In genomic region chr6:129748901-129749748, GRCh38 we compare ENCODE assay signal across 9 cellular contexts. TPM values are rescaled to one million over a fixed set of nuclear protein-coding genes. Genes with fewer than 3 reads are reported as not detected.
A peak's percentile ranks its signal among the peaks of the same experiment; 100 is the strongest.
DNase-seq lines count a peak whose midpoint lies in the region; ATAC-seq and TF ChIP-seq lines count a peak whose summit lies in the region.
"Had no signal": no experiment of that assay in that cellular context is flagged by ENCODE, and none has a peak within 500 bp of the region (broad histone marks: within the 10 kb centered on the region; RNA-seq: fewer than 3 reads in every experiment).

No MANE protein-coding gene starts in this region.

- H3K4me1 Mint-ChIP-seq in activated T-cell treated with anti-CD3 and anti-CD28 coated beads, Interleukin-2, amount 50 U/mL, for 72 hours (ENCODE audit: low read depth) = peaks cover 60% of the 10 kb centered on the region

- WGBS in thymus = 80% methylated on average over 7 of the region's 7 CpGs

- no peaks in the 10 kb centered on the region for H3K9me3 ChIP-seq in SJSA1 (replicated peaks)
- no peaks in the 10 kb centered on the region for H3K9me3 ChIP-seq in thymus (ENCODE audit: control insufficient read depth)

- no peaks in the 10 kb centered on the region for H3K27me3 Mint-ChIP-seq in activated T-cell treated with anti-CD3 and anti-CD28 coated beads, Interleukin-2, amount 50 U/mL, for 72 hours (ENCODE audit: low read depth)

- no peaks in the 10 kb centered on the region for H3K27me3 ChIP-seq in SJSA1 (replicated peaks)
- no peaks in the 10 kb centered on the region for H3K27me3 ChIP-seq in thymus (ENCODE audit: control insufficient read depth, insufficient read depth)

- no peak for TF ChIP-seq CTCF in fibroblast of mammary gland (conservative IDR thresholded peaks at IDR 0.05; ENCODE audit: control insufficient read depth, insufficient read depth, low read depth, low read length)

- H3K27ac ChIP-seq in SJSA1 (peak overlapping the region; percentile 44), thymus (ENCODE audit: low read depth) (peak overlapping the region; percentile 22)

- H3K27ac Mint-ChIP-seq in activated T-cell treated with anti-CD3 and anti-CD28 coated beads, Interleukin-2, amount 50 U/mL, for 72 hours = peak overlapping the region; percentile 88

- ATAC-seq in activated T-cell treated with anti-CD3 and anti-CD28 coated beads, Interleukin-2, amount 50 U/mL, for 72 hours (replicated peaks in 1 of 2) = peak; percentile 6 to 8
- ATAC-seq in GM18519 (IDR thresholded peaks at IDR 0.05; ENCODE audit: low FRiP score, unreplicated experiment) = no peak

- H3K4me3 Mint-ChIP-seq in activated T-cell treated with anti-CD3 and anti-CD28 coated beads, Interleukin-2, amount 50 U/mL, for 72 hours = peak overlapping the region; percentile 72 to 90

- no peaks in the 10 kb centered on the region for H3K36me3 ChIP-seq in SJSA1
- no peaks in the 10 kb centered on the region for H3K36me3 ChIP-seq in thymus (ENCODE audit: control insufficient read depth, insufficient read depth)

- H3K4me1 ChIP-seq in SJSA1 (replicated peaks) (peaks cover 30% of the 10 kb centered on the region), thymus (ENCODE audit: control insufficient read depth, insufficient read depth, low read length) (peaks cover 6% of the 10 kb centered on the region)

- DNase-seq in activated T-cell treated with anti-CD3 and anti-CD28 coated beads, Interleukin-2, amount 50 U/mL, for 72 hours = peak in 1 of 2 donors; percentile 16
- no peak for DNase-seq in activated T-cell treated with anti-CD3 and anti-CD28 coated beads, Interleukin-2, amount 50 U/mL, for 48 hours
- peak in 1 of 2 experiments; percentile 45 for DNase-seq in SJSA1 (ENCODE audit: low read depth in 1 of 2, low spot score in 2 of 2)
- DNase-seq in fibroblast of mammary gland (ENCODE audit: low read depth) = peak; percentile 84
- no peak for DNase-seq in NCI-H1092 treated with DMSO at 0.1 percent for 48 hours (lab: John Stamatoyannopoulos, UW)
- DNase-seq in NCI-H510A (lab: John Stamatoyannopoulos, UW) = no peak
- DNase-seq: DMS 273 treated with DMSO at 0.1 percent for 48 hours had no signal

- no peak overlapping the region for H3K4me3 ChIP-seq in SJSA1
- H3K4me3 ChIP-seq in fibroblast of mammary gland (ENCODE audit: control insufficient read depth, low read depth, low read length) = peak overlapping the region; percentile 5
- no peak overlapping the region for H3K4me3 ChIP-seq in thymus (ENCODE audit: low read length)

- H3K9me3 Mint-ChIP-seq in activated T-cell treated with anti-CD3 and anti-CD28 coated beads, Interleukin-2, amount 50 U/mL, for 72 hours = peaks cover 0 to 2% of the 10 kb centered on the region in 2 donors

- no peaks in the 10 kb centered on the region for H3K36me3 Mint-ChIP-seq in activated T-cell treated with anti-CD3 and anti-CD28 coated beads, Interleukin-2, amount 50 U/mL, for 72 hours (ENCODE audit: insufficient read depth in 2 of 2)

RNA-seq across cellular contexts. Expression of gene ARHGAP18, which starts 39.1 kb away (rescaled TPM):
- 1 to 10 TPM; 2.7 to 3.9 TPM for total RNA-seq in activated T-cell treated with anti-CD3 and anti-CD28 coated beads, Interleukin-2, amount 50 U/mL, for 72 hours
- total RNA-seq in SJSA1 (2014; rRNA removed; shearing (Covaris generic)) = 32.0 and 34.5 TPM in 2 replicates
- polyA plus RNA-seq in thymus = 8.2 TPM
